Comparison of ENCODE assay signal across 15 cellular contexts in the genomic region with DNA sequence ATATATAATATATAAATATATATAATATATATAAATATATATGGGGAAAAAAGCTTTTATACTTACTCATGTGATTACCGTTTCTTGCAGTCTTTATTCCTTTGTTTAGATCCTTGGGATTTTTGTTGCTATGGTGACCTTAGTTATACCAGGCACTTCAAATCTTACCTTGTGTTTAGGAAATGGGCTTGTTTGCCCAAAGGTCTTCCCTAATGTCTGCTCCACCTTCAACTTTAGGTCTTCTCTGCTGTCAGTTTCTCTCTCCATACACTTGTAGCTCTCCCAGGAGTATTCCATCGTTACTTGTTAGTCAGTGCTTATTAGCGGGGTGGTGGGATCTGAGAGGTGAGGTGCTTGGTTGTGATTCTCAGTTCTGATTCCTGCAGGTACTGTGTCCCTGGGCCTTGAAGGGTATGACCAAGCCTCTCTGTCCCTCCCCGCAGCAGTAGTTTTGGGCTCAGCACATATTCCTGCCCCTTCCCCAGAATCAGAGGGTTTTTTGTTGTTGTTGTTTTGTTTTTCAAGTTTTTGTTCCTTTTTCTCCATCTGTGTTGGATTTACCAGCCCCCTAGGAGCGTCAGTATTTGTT. TPM values are rescaled to one million over a fixed set of nuclear protein-coding genes. Genes with fewer than 3 reads are reported as not detected.
"Had no signal": no experiment of that assay in that cellular context is flagged by ENCODE, and none has a peak within 500 bp of the region (broad histone marks: within the 10 kb centered on the region; RNA-seq: fewer than 3 reads in every experiment).

No MANE protein-coding gene starts in this region.

- H3K27ac Mint-ChIP-seq: activated CD8-positive, alpha-beta T cell treated with anti-CD3 and anti-CD28 coated beads for 36 hours; activated naive CD4-positive, alpha-beta T cell treated with anti-CD3 and anti-CD28 coated beads, Interleukin-2, amount 50 U/mL, for 24 hours; activated T-helper 17 cell treated with anti-CD3 and anti-CD28 coated beads, Interleukin-2, amount 50 U/mL, for 72 hours; dendritic cell treated with granulocyte-macrophage colony-stimulating factor and Interleukin-4, amounts not matched to agents 40 ng/mL and 50 ng/mL, for 4 days; type B pancreatic cell had no signal

- H3K4me2 ChIP-seq: hepatocyte had no signal

- H3K27ac ChIP-seq: hepatocyte, sigmoid colon, suprapubic skin had no signal

- H2AFZ ChIP-seq: hepatocyte had no signal

- H3K27me3 Mint-ChIP-seq: activated T-helper 17 cell treated with anti-CD3 and anti-CD28 coated beads, Interleukin-2, amount 50 U/mL, for 72 hours had no signal

- DNase-seq: activated CD8-positive, alpha-beta T cell treated with anti-CD3 and anti-CD28 coated beads for 36 hours; cerebellar nuclear complex; erythroblast; sigmoid colon; stimulated activated CD4-positive, alpha-beta T cell treated with anti-CD3 and anti-CD28 coated beads, Interleukin-2, amount 100 ng/mL, for 24 hours; stimulated activated naive CD4-positive, alpha-beta T cell; T1000 had no signal

- H3K4me1 Mint-ChIP-seq: activated naive CD4-positive, alpha-beta T cell treated with anti-CD3 and anti-CD28 coated beads, Interleukin-2, amount 50 U/mL, for 24 hours; activated T-helper 17 cell treated with anti-CD3 and anti-CD28 coated beads, Interleukin-2, amount 50 U/mL, for 72 hours; neural crest cell had no signal

- H3K9me3 Mint-ChIP-seq: activated CD8-positive, alpha-beta T cell treated with anti-CD3 and anti-CD28 coated beads for 36 hours; activated naive CD4-positive, alpha-beta T cell treated with anti-CD3 and anti-CD28 coated beads, Interleukin-2, amount 50 U/mL, for 24 hours; activated T-helper 17 cell treated with anti-CD3 and anti-CD28 coated beads, Interleukin-2, amount 50 U/mL, for 72 hours; dendritic cell treated with granulocyte-macrophage colony-stimulating factor and Interleukin-4, amounts not matched to agents 40 ng/mL and 50 ng/mL, for 4 days; type B pancreatic cell had no signal

- H3K4me3 Mint-ChIP-seq: activated CD8-positive, alpha-beta T cell treated with anti-CD3 and anti-CD28 coated beads for 36 hours; activated naive CD4-positive, alpha-beta T cell treated with anti-CD3 and anti-CD28 coated beads, Interleukin-2, amount 50 U/mL, for 24 hours; activated T-helper 17 cell treated with anti-CD3 and anti-CD28 coated beads, Interleukin-2, amount 50 U/mL, for 72 hours; dendritic cell treated with granulocyte-macrophage colony-stimulating factor and Interleukin-4, amounts not matched to agents 40 ng/mL and 50 ng/mL, for 4 days; neural crest cell; type B pancreatic cell had no signal

- H3K4me1 ChIP-seq: sigmoid colon, suprapubic skin had no signal

- ATAC-seq: activated CD8-positive, alpha-beta T cell treated with anti-CD3 and anti-CD28 coated beads for 36 hours; activated T-helper 17 cell treated with anti-CD3 and anti-CD28 coated beads, Interleukin-2, amount 50 U/mL, for 72 hours had no signal

- H3K79me2 ChIP-seq: hepatocyte had no signal

- H3K36me3 Mint-ChIP-seq: activated naive CD4-positive, alpha-beta T cell treated with anti-CD3 and anti-CD28 coated beads, Interleukin-2, amount 50 U/mL, for 24 hours had no signal

- H3K4me3 ChIP-seq: hepatocyte, sigmoid colon, suprapubic skin had no signal

- H3K36me3 ChIP-seq: sigmoid colon, suprapubic skin had no signal

- H3K9me3 ChIP-seq: sigmoid colon, suprapubic skin had no signal

RNA-seq across cellular contexts. Expression of a gene that starts 9.6 kb away (rescaled TPM):
- total RNA-seq: mesenteric fat pad, sigmoid colon had no signal
